1 cellular context compared by ENCODE assay signal in genomic region chr10:103716206-103717160, GRCh38.
TF ChIP-seq lines count a peak whose summit lies in the region.

No MANE protein-coding gene starts in this region.

TF ChIP-seq in GM23338, 12 proteins besides CTCF, POLR2A, EP300 and RAD21 (continued from another document):
- TF ChIP-seq ZNF462 (CRISPR knock-in tag; IDR thresholded peaks at IDR 0.05) (no peak), ZNF331 (CRISPR knock-in tag; IDR thresholded peaks at IDR 0.05; ENCODE audit: low read depth) (no peak), ETS1 (IDR thresholded peaks at IDR 0.05) (no peak), JUNB (IDR thresholded peaks at IDR 0.05; ENCODE audit: unreplicated experiment) (no peak), CREB1 (CRISPR knock-in tag; IDR thresholded peaks at IDR 0.05; ENCODE audit: low read depth) (no peak), POLR2AphosphoS5 (IDR thresholded peaks at IDR 0.05; ENCODE audit: low read depth) (no peak), STAT1 (IDR thresholded peaks at IDR 0.05; ENCODE audit: unreplicated experiment) (no peak), EZH2phosphoT487 (IDR thresholded peaks at IDR 0.05; ENCODE audit: unreplicated experiment) (no peak)
